In the genomic region with DNA sequence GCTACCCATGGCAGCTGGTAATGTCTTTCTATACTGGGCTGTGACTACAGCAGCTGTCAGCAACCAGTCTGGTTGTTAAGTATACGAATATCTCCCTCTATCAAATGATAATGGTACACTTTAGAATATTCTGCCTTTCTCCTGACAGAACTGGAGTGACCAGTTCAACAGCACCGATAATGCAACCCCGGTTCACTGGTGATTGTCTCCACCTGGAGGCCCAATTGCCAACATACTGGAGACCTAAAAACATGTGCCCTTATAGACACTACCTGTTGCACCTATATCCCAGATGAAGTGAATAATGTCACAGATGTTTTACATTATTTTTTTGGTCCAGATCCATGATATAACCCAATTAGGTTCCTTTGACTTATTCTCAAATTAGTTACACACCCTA, we compare ENCODE assay signal across 25 cellular contexts. TPM values are rescaled to one million over a fixed set of nuclear protein-coding genes. Genes with fewer than 3 reads are reported as not detected.
DNase-seq lines count a peak whose midpoint lies in the region; ATAC-seq and TF ChIP-seq lines count a peak whose summit lies in the region.
"Had no signal": no experiment of that assay in that cellular context is flagged by ENCODE, and none has a peak within 500 bp of the region (broad histone marks: within the 10 kb centered on the region; RNA-seq: fewer than 3 reads in every experiment).

No MANE protein-coding gene starts in this region.

- peak; percentile 13; the same call in 1 of the 2 replicates for TF ChIP-seq CTCF in LNCAP (IDR thresholded peaks at IDR 0.05)
- no peak for TF ChIP-seq CTCF in WTC11 (IDR thresholded peaks at IDR 0.05)
- peak; percentile 7 for TF ChIP-seq CTCF in neural progenitor cell (IDR thresholded peaks at IDR 0.05)
- TF ChIP-seq CTCF in GM10248 (IDR thresholded peaks at IDR 0.05; ENCODE audit: control extremely low read depth, extremely low read depth, low read depth, missing control alignments): no peak
- no peak for TF ChIP-seq CTCF in gastrocnemius medialis (IDR thresholded peaks at IDR 0.05 in 4 of 5, conservative IDR thresholded peaks at IDR 0.05 in 1 of 5)
- TF ChIP-seq CTCF in esophagus muscularis mucosa (IDR thresholded peaks at IDR 0.05): no peak

- no peak overlapping the region for H3K4me2 ChIP-seq in neural progenitor cell
- H3K4me2 ChIP-seq: A549 had no signal

- in situ Hi-C loops in gastrocnemius medialis (cut with MboI; ENCODE audit: low sequenced_read_pairs in 4 of 4): no loop called here

- DNase-seq in DMS53 (lab: John Stamatoyannopoulos, UW) (peak; percentile 56), WTC11 (ENCODE audit: low spot score) (no peak), neural progenitor cell (ENCODE audit: low spot score) (no peak), GM10248 (ENCODE audit: extremely low spot score) (no peak), Kasumi-1 (lab: John Stamatoyannopoulos, UW) (no peak), gastrocnemius medialis (no peak), esophagus muscularis mucosa (ENCODE audit: extremely low spot score) (no peak)
- DNase-seq: C1 segment of cervical spinal cord; CD8-positive, alpha-beta T cell; GOT3; HCEC 1CT; Karpas-422; MG63; NCI-H1105 treated with DMSO at 0.1 percent for 48 hours; NCI-H146; NCI-H1930; NCI-H526 treated with DMSO at 0.1 percent for 48 hours; Peyer's patch; SHP77 treated with DMSO at 0.1 percent for 48 hours; T-helper 1 cell had no signal

- TF ChIP-seq POLR2A in gastrocnemius medialis (IDR thresholded peaks at IDR 0.05) (no peak), esophagus muscularis mucosa (IDR thresholded peaks at IDR 0.05; ENCODE audit: low read depth) (no peak)

- CTCF ChIA-PET in WTC11 (lab: Charles Lee) (interaction anchor here (0.5 kb wide), 1 partner anchor 81 kb away, joined by 4 read pairs; no protein-coding TSS in a partner anchor), GM10248 (lab: Yijun Ruan, JAX) (no interaction called here)

- H3K9ac ChIP-seq in neural progenitor cell: no peak overlapping the region

- POLR2A ChIA-PET in WTC11 (lab: Charles Lee) (no interaction called here), GM10248 (lab: Yijun Ruan, JAX) (no interaction called here)

- H3K27ac ChIP-seq in neural progenitor cell: no peak overlapping the region
- H3K27ac ChIP-seq in gastrocnemius medialis: no peak overlapping the region
- no peak overlapping the region for H3K27ac ChIP-seq in esophagus muscularis mucosa (replicated peaks in 1 of 4)
- H3K27ac ChIP-seq: A549, HL-60, Peyer's patch had no signal

- TF ChIP-seq EP300 in esophagus muscularis mucosa (IDR thresholded peaks at IDR 0.05): no peak

- H3K4me3 ChIP-seq in neural progenitor cell (no peak overlapping the region), gastrocnemius medialis (no peak overlapping the region), esophagus muscularis mucosa (no peak overlapping the region)
- H3K4me3 ChIP-seq: A549, MG63, Peyer's patch had no signal

- H3K27ac Mint-ChIP-seq in WTC11: no peak overlapping the region
- H3K27ac Mint-ChIP-seq in neural progenitor cell: no peak overlapping the region
- H3K27ac Mint-ChIP-seq: CD8-positive, alpha-beta T cell had no signal

- intact Hi-C loops in gastrocnemius medialis (cut with DNase I; ENCODE audit: low total_unique reads): no loop called here
- intact Hi-C loops in esophagus muscularis mucosa (cut with DNase I): no loop called here

- H3K4me3 Mint-ChIP-seq in WTC11 (no peak overlapping the region), neural progenitor cell (no peak overlapping the region)
- H3K4me3 Mint-ChIP-seq: CD8-positive, alpha-beta T cell had no signal

- H3K36me3 Mint-ChIP-seq in WTC11 (no peaks in the 10 kb centered on the region), neural progenitor cell (no peaks in the 10 kb centered on the region)
- H3K36me3 Mint-ChIP-seq: CD8-positive, alpha-beta T cell had no signal

- WGBS in esophagus muscularis mucosa: 67% methylated on average over 3 of the region's 3 CpGs

- H2AFZ ChIP-seq in neural progenitor cell (replicated peaks): no peak overlapping the region

- H3K9me3 ChIP-seq in neural progenitor cell (ENCODE audit: low read depth): no peaks in the 10 kb centered on the region
- no peaks in the 10 kb centered on the region for H3K9me3 ChIP-seq in gastrocnemius medialis
- peaks cover 0 to 2% (median under 1%) of the 10 kb centered on the region in 4 donors for H3K9me3 ChIP-seq in esophagus muscularis mucosa
- H3K9me3 ChIP-seq: A549, Caco-2, MG63, Peyer's patch had no signal

- H3K27me3 ChIP-seq in neural progenitor cell (no peaks in the 10 kb centered on the region), gastrocnemius medialis (no peaks in the 10 kb centered on the region), esophagus muscularis mucosa (no peaks in the 10 kb centered on the region)
- H3K27me3 ChIP-seq: Peyer's patch had no signal

- ATAC-seq in WTC11: peak; percentile 50
- no peak for ATAC-seq in gastrocnemius medialis
- ATAC-seq: A549; CD8-positive, alpha-beta T cell had no signal

- H3K27me3 Mint-ChIP-seq in WTC11 (ENCODE audit: low read depth) (no peaks in the 10 kb centered on the region), neural progenitor cell (ENCODE audit: insufficient read depth, low read depth) (no peaks in the 10 kb centered on the region)

- H3K36me3 ChIP-seq in neural progenitor cell (no peaks in the 10 kb centered on the region), gastrocnemius medialis (no peaks in the 10 kb centered on the region), esophagus muscularis mucosa (no peaks in the 10 kb centered on the region)
- H3K36me3 ChIP-seq: MG63, Peyer's patch had no signal

- no peaks in the 10 kb centered on the region for H4K20me1 ChIP-seq in neural progenitor cell (ENCODE audit: low read depth)

- H3K4me1 Mint-ChIP-seq in WTC11 (no peaks in the 10 kb centered on the region), neural progenitor cell (no peaks in the 10 kb centered on the region)

- no peaks in the 10 kb centered on the region for H3F3A ChIP-seq in neural progenitor cell (ENCODE audit: low read depth)

- no peaks in the 10 kb centered on the region for H3K4me1 ChIP-seq in neural progenitor cell
- H3K4me1 ChIP-seq in gastrocnemius medialis: no peaks in the 10 kb centered on the region
- H3K4me1 ChIP-seq in esophagus muscularis mucosa: no peaks in the 10 kb centered on the region
- H3K4me1 ChIP-seq: A549, Caco-2, Peyer's patch had no signal

- H3K9me3 Mint-ChIP-seq in WTC11 (no peaks in the 10 kb centered on the region), neural progenitor cell (no peaks in the 10 kb centered on the region)
- H3K9me3 Mint-ChIP-seq: CD8-positive, alpha-beta T cell had no signal

- H3K79me2 ChIP-seq in neural progenitor cell (ENCODE audit: low read depth): no peaks in the 10 kb centered on the region

TF ChIP-seq in WTC11, 78 proteins besides CTCF, POLR2A, EP300 and RAD21:
- TF ChIP-seq ZNF416 (CRISPR knock-in tag; IDR thresholded peaks at IDR 0.05) (no peak), HMGA2 (CRISPR knock-in tag; IDR thresholded peaks at IDR 0.05) (no peak), TCF7 (CRISPR knock-in tag; IDR thresholded peaks at IDR 0.05; ENCODE audit: low read depth) (no peak), ZNF396 (CRISPR knock-in tag; IDR thresholded peaks at IDR 0.05; ENCODE audit: borderline replicate concordance) (no peak), ZNF219 (CRISPR knock-in tag; IDR thresholded peaks at IDR 0.05; ENCODE audit: borderline replicate concordance) (no peak), NR2C2 (CRISPR knock-in tag; IDR thresholded peaks at IDR 0.05) (no peak)
- TF ChIP-seq, protein P1, sequence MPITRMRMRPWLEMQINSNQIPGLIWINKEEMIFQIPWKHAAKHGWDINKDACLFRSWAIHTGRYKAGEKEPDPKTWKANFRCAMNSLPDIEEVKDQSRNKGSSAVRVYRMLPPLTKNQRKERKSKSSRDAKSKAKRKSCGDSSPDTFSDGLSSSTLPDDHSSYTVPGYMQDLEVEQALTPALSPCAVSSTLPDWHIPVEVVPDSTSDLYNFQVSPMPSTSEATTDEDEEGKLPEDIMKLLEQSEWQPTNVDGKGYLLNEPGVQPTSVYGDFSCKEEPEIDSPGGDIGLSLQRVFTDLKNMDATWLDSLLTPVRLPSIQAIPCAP (CRISPR knock-in tag; IDR thresholded peaks at IDR 0.05): no peak
- TF ChIP-seq, protein P2, sequence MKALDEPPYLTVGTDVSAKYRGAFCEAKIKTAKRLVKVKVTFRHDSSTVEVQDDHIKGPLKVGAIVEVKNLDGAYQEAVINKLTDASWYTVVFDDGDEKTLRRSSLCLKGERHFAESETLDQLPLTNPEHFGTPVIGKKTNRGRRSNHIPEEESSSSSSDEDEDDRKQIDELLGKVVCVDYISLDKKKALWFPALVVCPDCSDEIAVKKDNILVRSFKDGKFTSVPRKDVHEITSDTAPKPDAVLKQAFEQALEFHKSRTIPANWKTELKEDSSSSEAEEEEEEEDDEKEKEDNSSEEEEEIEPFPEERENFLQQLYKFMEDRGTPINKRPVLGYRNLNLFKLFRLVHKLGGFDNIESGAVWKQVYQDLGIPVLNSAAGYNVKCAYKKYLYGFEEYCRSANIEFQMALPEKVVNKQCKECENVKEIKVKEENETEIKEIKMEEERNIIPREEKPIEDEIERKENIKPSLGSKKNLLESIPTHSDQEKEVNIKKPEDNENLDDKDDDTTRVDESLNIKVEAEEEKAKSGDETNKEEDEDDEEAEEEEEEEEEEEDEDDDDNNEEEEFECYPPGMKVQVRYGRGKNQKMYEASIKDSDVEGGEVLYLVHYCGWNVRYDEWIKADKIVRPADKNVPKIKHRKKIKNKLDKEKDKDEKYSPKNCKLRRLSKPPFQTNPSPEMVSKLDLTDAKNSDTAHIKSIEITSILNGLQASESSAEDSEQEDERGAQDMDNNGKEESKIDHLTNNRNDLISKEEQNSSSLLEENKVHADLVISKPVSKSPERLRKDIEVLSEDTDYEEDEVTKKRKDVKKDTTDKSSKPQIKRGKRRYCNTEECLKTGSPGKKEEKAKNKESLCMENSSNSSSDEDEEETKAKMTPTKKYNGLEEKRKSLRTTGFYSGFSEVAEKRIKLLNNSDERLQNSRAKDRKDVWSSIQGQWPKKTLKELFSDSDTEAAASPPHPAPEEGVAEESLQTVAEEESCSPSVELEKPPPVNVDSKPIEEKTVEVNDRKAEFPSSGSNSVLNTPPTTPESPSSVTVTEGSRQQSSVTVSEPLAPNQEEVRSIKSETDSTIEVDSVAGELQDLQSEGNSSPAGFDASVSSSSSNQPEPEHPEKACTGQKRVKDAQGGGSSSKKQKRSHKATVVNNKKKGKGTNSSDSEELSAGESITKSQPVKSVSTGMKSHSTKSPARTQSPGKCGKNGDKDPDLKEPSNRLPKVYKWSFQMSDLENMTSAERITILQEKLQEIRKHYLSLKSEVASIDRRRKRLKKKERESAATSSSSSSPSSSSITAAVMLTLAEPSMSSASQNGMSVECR (CRISPR knock-in tag; IDR thresholded peaks at IDR 0.05; ENCODE audit: borderline replicate concordance): no peak

RNA-seq across cellular contexts. Expression of a gene that starts 21.1 kb away (rescaled TPM):
- not detected in 3 replicates for total RNA-seq in WTC11 (2021)
- not detected in 2 replicates for total RNA-seq in neural progenitor cell (ENCODE audit: low replicate concordance)
- not detected for total RNA-seq in gastrocnemius medialis
- not detected for total RNA-seq in esophagus muscularis mucosa
- total RNA-seq: Caco-2; CD8-positive, alpha-beta T cell; NCI-H460; Peyer's patch had no signal

RNA-seq across cellular contexts. Expression of a gene that starts 55.0 kb away (rescaled TPM):
- total RNA-seq in WTC11 (2021) (not detected in 3 replicates), neural progenitor cell (ENCODE audit: low replicate concordance) (not detected in 2 replicates), gastrocnemius medialis (not detected), esophagus muscularis mucosa (not detected)
- total RNA-seq: Caco-2; CD8-positive, alpha-beta T cell; NCI-H460; Peyer's patch had no signal

Comparison
In these comparisons a context has a peak if more than half of its experiments do, and no peak if none do; other contexts are left out.
1. CTCF ChIP-seq: peak in LNCAP (single experiment) and neural progenitor cell (single experiment); none in WTC11 (single experiment), GM10248 (single experiment), gastrocnemius medialis (0 of 5) and esophagus muscularis mucosa (0 of 3).